In genomic region chr7:30163231-30163894, GRCh38 we compare ENCODE assay signal across 8 cellular contexts. TPM values are rescaled to one million over a fixed set of nuclear protein-coding genes. Genes with fewer than 3 reads are reported as not detected.
DNase-seq lines count a peak whose midpoint lies in the region; ATAC-seq and TF ChIP-seq lines count a peak whose summit lies in the region.

No MANE protein-coding gene starts in this region.

- no peak overlapping the region for H3K27ac ChIP-seq in CD4-positive, alpha-beta T cell (ENCODE audit: low read depth, low read length)
- peak overlapping the region; percentile 52 for H3K27ac ChIP-seq in right cardiac atrium (ENCODE audit: low read length)
- peak overlapping the region; percentile 95 for H3K27ac ChIP-seq in temporal lobe (ENCODE audit: low read depth, low read length)

- POLR2A ChIA-PET in CD4-positive, alpha-beta T cell (lab: Charles Lee), result interaction anchor here (1.0 to 2.4 kb wide), 3 partner anchors 14 to 29 kb away, joined by 3 to 12 read pairs (median 3); partner anchors contain the start of gene MTURN
- POLR2A ChIA-PET in activated CD8-positive, alpha-beta T cell treated with anti-CD3 and anti-CD28 coated beads for 36 hours (lab: Charles Lee), result no interaction called here

- 49% methylated on average over 13 of the region's 13 CpGs for WGBS in right cardiac atrium

- no peak for ATAC-seq in CD4-positive, alpha-beta T cell (ENCODE audit: poor library complexity)
- ATAC-seq in GM19452 (IDR thresholded peaks at IDR 0.05; ENCODE audit: unreplicated experiment) (peak; percentile 38), right cardiac atrium (peak; percentile 43 to 80)
- peak; percentile 66 for ATAC-seq in activated CD8-positive, alpha-beta T cell treated with anti-CD3 and anti-CD28 coated beads for 36 hours

- H3K4me3 ChIP-seq in right cardiac atrium (ENCODE audit: low read length), result no peak overlapping the region

- no peak for TF ChIP-seq CTCF in CD4-positive, alpha-beta T cell (IDR thresholded peaks at IDR 0.05)
- no peak for TF ChIP-seq CTCF in activated CD8-positive, alpha-beta T cell treated with anti-CD3 and anti-CD28 coated beads for 36 hours (IDR thresholded peaks at IDR 0.05)
- TF ChIP-seq CTCF in GM20000 (IDR thresholded peaks at IDR 0.05; ENCODE audit: extremely low read depth, missing control alignments), result no peak

- peak overlapping the region; percentile 52 for H3K4me3 Mint-ChIP-seq in CD4-positive, alpha-beta T cell
- peak overlapping the region; percentile 54 for H3K4me3 Mint-ChIP-seq in activated CD8-positive, alpha-beta T cell treated with anti-CD3 and anti-CD28 coated beads for 36 hours

- peaks cover 48% of the 10 kb centered on the region for H3K4me1 Mint-ChIP-seq in CD4-positive, alpha-beta T cell (ENCODE audit: low read depth)
- H3K4me1 Mint-ChIP-seq in activated CD8-positive, alpha-beta T cell treated with anti-CD3 and anti-CD28 coated beads for 36 hours (ENCODE audit: low read depth), result peaks cover 41% of the 10 kb centered on the region

- H3K27me3 ChIP-seq in CD4-positive, alpha-beta T cell (ENCODE audit: control insufficient read depth, insufficient read depth, low read length), result no peaks in the 10 kb centered on the region
- no peaks in the 10 kb centered on the region for H3K27me3 ChIP-seq in right cardiac atrium (ENCODE audit: control insufficient read depth, insufficient read depth)

- no peaks in the 10 kb centered on the region for H3K36me3 Mint-ChIP-seq in CD4-positive, alpha-beta T cell (ENCODE audit: low read depth)
- H3K36me3 Mint-ChIP-seq in activated CD8-positive, alpha-beta T cell treated with anti-CD3 and anti-CD28 coated beads for 36 hours (ENCODE audit: low read depth), result no peaks in the 10 kb centered on the region

- peak in 1 of 10 experiments; percentile 3 for DNase-seq in CD4-positive, alpha-beta T cell
- DNase-seq in MV-4-11 (lab: John Stamatoyannopoulos, UW) (peak; percentile 70), right cardiac atrium (peak; percentile 44 to 75 (median 63)), GM20000 (ENCODE audit: low spot score) (no peak), GOT3 (lab: John Stamatoyannopoulos, UW) (no peak)
- peak; percentile 66 for DNase-seq in activated CD8-positive, alpha-beta T cell treated with anti-CD3 and anti-CD28 coated beads for 36 hours

- CTCF ChIA-PET in CD4-positive, alpha-beta T cell (lab: Charles Lee), result no interaction called here
- CTCF ChIA-PET in activated CD8-positive, alpha-beta T cell treated with anti-CD3 and anti-CD28 coated beads for 36 hours (lab: Charles Lee), result interaction anchor here (0.7 to 1.8 kb wide), 4 partner anchors 8 to 315 kb away, joined by 3 to 6 read pairs (median 4); partner anchors contain the start of gene NOD1

- H3K27ac Mint-ChIP-seq in CD4-positive, alpha-beta T cell, result peak overlapping the region; percentile 70
- H3K27ac Mint-ChIP-seq in activated CD8-positive, alpha-beta T cell treated with anti-CD3 and anti-CD28 coated beads for 36 hours, result peak overlapping the region; percentile 85

- H3K4me1 ChIP-seq in right cardiac atrium (ENCODE audit: control insufficient read depth, insufficient read depth, low read length), result peaks cover 2% of the 10 kb centered on the region

- H3K9me3 Mint-ChIP-seq in CD4-positive, alpha-beta T cell, result no peaks in the 10 kb centered on the region
- no peaks in the 10 kb centered on the region for H3K9me3 Mint-ChIP-seq in activated CD8-positive, alpha-beta T cell treated with anti-CD3 and anti-CD28 coated beads for 36 hours

- H3K27me3 Mint-ChIP-seq in CD4-positive, alpha-beta T cell, result no peaks in the 10 kb centered on the region
- H3K27me3 Mint-ChIP-seq in activated CD8-positive, alpha-beta T cell treated with anti-CD3 and anti-CD28 coated beads for 36 hours, result no peaks in the 10 kb centered on the region

- no peaks in the 10 kb centered on the region for H3K9me3 ChIP-seq in CD4-positive, alpha-beta T cell (ENCODE audit: control insufficient read depth, low read length)
- H3K9me3 ChIP-seq in right cardiac atrium (ENCODE audit: control insufficient read depth, low read length), result no peaks in the 10 kb centered on the region

- intact Hi-C loops in CD4-positive, alpha-beta T cell (cut with DNase I, micrococcal nuclease), result loop anchor here (5.0 to 10.0 kb wide), 3 partner anchors 191 to 399 kb away; no protein-coding TSS in a partner anchor
- intact Hi-C loops in activated CD8-positive, alpha-beta T cell treated with anti-CD3 and anti-CD28 coated beads for 36 hours (cut with micrococcal nuclease), result loop anchor here (10.0 kb wide), 1 partner anchor 111 kb away; no protein-coding TSS in a partner anchor
- intact Hi-C loops in right cardiac atrium (cut with DNase I), result loop anchor here (10.0 kb wide), 5 partner anchors 81 to 401 kb away; no protein-coding TSS in a partner anchor

RNA-seq across cellular contexts. Expression of gene MTURN, which starts 28.6 kb away (rescaled TPM):
- total RNA-seq in CD4-positive, alpha-beta T cell, result 10 to 100 TPM; 38.4 to 38.9 TPM
- 1 to 10 TPM; 3.2 to 3.3 TPM for total RNA-seq in activated CD8-positive, alpha-beta T cell treated with anti-CD3 and anti-CD28 coated beads for 36 hours
- total RNA-seq in right cardiac atrium, result 10 to 100 TPM; 25.3 to 50.8 (median 33.4) TPM
- polyA plus RNA-seq in right cardiac atrium, result 15.0 TPM
- 281 TPM for total RNA-seq in temporal lobe

Comparison
In these comparisons a context has a peak if more than half of its experiments do, and no peak if none do; other contexts are left out.
1. DNase-seq: peak in MV-4-11 (single experiment), activated CD8-positive, alpha-beta T cell treated with anti-CD3 and anti-CD28 coated beads for 36 hours (single experiment) and right cardiac atrium (3 of 3); none in GM20000 (single experiment) and GOT3 (single experiment).
2. RNA of gene MTURN, which starts 28.6 kb away (total RNA-seq): 281 TPM in temporal lobe (single experiment), 38.4 to 38.9 TPM in CD4-positive, alpha-beta T cell and 25.3 to 50.8 TPM in right cardiac atrium; 3.2 to 3.3 TPM in activated CD8-positive, alpha-beta T cell treated with anti-CD3 and anti-CD28 coated beads for 36 hours; every median in the first group is over 4 times any median in the second.